Comparison of ENCODE assay signal across 1 cellular context in the genomic region with DNA sequence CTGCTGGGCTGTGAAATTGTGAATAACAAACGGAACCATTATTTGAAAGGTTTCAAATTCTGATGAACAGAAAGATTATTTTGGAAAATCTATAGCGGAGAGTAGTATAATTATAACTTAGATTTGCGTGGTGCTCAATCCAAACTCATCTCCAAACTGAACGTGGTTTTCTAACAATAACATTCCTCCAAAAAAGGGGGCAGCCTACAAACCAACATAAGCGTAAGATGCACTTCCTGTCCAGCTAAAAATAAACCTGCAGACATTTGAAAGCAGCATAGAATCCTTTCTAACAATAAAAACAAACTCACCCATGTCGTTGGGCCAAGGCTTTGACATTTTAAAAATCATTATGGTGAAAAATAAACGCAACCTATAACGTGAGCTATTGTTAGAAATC.
TF ChIP-seq lines count a peak whose summit lies in the region.

No MANE protein-coding gene starts in this region.

TF ChIP-seq in GM23338, 12 proteins besides CTCF, POLR2A, EP300 and RAD21 (continued from another document):
- TF ChIP-seq ZNF462 (CRISPR knock-in tag; IDR thresholded peaks at IDR 0.05) (no peak), EZH2 (IDR thresholded peaks at IDR 0.05; ENCODE audit: low read depth, unreplicated experiment) (no peak), EZH2phosphoT487 (IDR thresholded peaks at IDR 0.05; ENCODE audit: unreplicated experiment) (no peak), ZNF331 (CRISPR knock-in tag; IDR thresholded peaks at IDR 0.05; ENCODE audit: low read depth) (no peak)
- TF ChIP-seq, protein P1, sequence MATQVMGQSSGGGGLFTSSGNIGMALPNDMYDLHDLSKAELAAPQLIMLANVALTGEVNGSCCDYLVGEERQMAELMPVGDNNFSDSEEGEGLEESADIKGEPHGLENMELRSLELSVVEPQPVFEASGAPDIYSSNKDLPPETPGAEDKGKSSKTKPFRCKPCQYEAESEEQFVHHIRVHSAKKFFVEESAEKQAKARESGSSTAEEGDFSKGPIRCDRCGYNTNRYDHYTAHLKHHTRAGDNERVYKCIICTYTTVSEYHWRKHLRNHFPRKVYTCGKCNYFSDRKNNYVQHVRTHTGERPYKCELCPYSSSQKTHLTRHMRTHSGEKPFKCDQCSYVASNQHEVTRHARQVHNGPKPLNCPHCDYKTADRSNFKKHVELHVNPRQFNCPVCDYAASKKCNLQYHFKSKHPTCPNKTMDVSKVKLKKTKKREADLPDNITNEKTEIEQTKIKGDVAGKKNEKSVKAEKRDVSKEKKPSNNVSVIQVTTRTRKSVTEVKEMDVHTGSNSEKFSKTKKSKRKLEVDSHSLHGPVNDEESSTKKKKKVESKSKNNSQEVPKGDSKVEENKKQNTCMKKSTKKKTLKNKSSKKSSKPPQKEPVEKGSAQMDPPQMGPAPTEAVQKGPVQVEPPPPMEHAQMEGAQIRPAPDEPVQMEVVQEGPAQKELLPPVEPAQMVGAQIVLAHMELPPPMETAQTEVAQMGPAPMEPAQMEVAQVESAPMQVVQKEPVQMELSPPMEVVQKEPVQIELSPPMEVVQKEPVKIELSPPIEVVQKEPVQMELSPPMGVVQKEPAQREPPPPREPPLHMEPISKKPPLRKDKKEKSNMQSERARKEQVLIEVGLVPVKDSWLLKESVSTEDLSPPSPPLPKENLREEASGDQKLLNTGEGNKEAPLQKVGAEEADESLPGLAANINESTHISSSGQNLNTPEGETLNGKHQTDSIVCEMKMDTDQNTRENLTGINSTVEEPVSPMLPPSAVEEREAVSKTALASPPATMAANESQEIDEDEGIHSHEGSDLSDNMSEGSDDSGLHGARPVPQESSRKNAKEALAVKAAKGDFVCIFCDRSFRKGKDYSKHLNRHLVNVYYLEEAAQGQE (IDR thresholded peaks at IDR 0.05; ENCODE audit: unreplicated experiment) = no peak
TF ChIP-seq in GM23338: peak in this region for 0.
